20 cellular contexts compared by ENCODE assay signal in the genomic region with DNA sequence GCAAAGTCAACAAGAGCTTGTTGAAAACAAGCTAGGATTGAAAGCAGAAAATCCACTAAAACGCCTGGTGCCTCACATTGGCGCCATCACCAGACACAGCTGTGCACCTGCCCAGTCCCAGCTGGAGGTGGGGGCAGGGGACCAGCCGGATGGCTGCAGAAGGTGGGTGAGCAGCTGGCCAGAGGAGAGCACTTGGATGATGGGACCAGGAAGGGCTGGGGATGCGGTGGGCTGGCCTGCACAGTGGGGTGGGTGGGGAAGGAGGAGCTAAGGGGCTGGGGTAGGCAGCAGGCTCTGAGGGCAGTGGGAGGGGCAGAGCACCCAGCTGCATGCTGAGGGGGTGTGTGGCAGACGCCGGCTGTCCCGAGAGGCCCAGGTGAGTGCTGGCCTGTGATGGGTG. TPM values are rescaled to one million over a fixed set of nuclear protein-coding genes. Genes with fewer than 3 reads are reported as not detected.
"Had no signal": no experiment of that assay in that cellular context is flagged by ENCODE, and none has a peak within 500 bp of the region (broad histone marks: within the 10 kb centered on the region; RNA-seq: fewer than 3 reads in every experiment).

No MANE protein-coding gene starts in this region.

- H3K36me3 ChIP-seq: breast epithelium, transverse colon had no signal

- H3K27ac ChIP-seq: breast epithelium, sigmoid colon, transverse colon had no signal

- H3K27me3 Mint-ChIP-seq: activated CD4-positive, alpha-beta memory T cell treated with anti-CD3 and anti-CD28 coated beads, Interleukin-2, amount 10 ng/mL, durations not matched to agents 7 days and 5 days; activated naive CD8-positive, alpha-beta T cell treated with anti-CD3 and anti-CD28 coated beads, Interleukin-2, amount 10 ng/mL, durations not matched to agents 7 days and 5 days had no signal

- H3K27ac Mint-ChIP-seq: activated CD4-positive, alpha-beta memory T cell treated with anti-CD3 and anti-CD28 coated beads, Interleukin-2, amount 10 ng/mL, durations not matched to agents 7 days and 5 days; activated naive CD8-positive, alpha-beta T cell treated with anti-CD3 and anti-CD28 coated beads, Interleukin-2, amount 10 ng/mL, durations not matched to agents 7 days and 5 days; nephron progenitor cell had no signal

- H3K27me3 ChIP-seq: breast epithelium, sigmoid colon, transverse colon had no signal

- DNase-seq: activated CD4-positive, alpha-beta memory T cell treated with anti-CD3 and anti-CD28 coated beads, Interleukin-2, amount 10 ng/mL, durations not matched to agents 7 days and 5 days; activated naive CD8-positive, alpha-beta T cell treated with anti-CD3 and anti-CD28 coated beads, Interleukin-2, amount 10 ng/mL, durations not matched to agents 7 days and 5 days; activated T-cell treated with anti-CD3 and anti-CD28 coated beads, Interleukin-2, amount 50 U/mL, for 48 hours; anterior cingulate cortex; hippocampal formation; kidney glomerular epithelial cell; mesendoderm; nephron progenitor cell; sigmoid colon; stimulated activated CD4-positive, alpha-beta T cell treated with anti-CD3 and anti-CD28 coated beads, Interleukin-2, amount 100 ng/mL, for 24 hours; stimulated activated naive CD4-positive, alpha-beta T cell; substantia nigra; transverse colon had no signal

- H3K9me3 ChIP-seq: breast epithelium, sigmoid colon, transverse colon had no signal

- H3K9me3 Mint-ChIP-seq: activated CD4-positive, alpha-beta memory T cell treated with anti-CD3 and anti-CD28 coated beads, Interleukin-2, amount 10 ng/mL, durations not matched to agents 7 days and 5 days; nephron progenitor cell had no signal

- H3K4me1 ChIP-seq: breast epithelium, transverse colon had no signal

- H3K4me3 Mint-ChIP-seq: activated CD4-positive, alpha-beta memory T cell treated with anti-CD3 and anti-CD28 coated beads, Interleukin-2, amount 10 ng/mL, durations not matched to agents 7 days and 5 days; activated naive CD8-positive, alpha-beta T cell treated with anti-CD3 and anti-CD28 coated beads, Interleukin-2, amount 10 ng/mL, durations not matched to agents 7 days and 5 days; nephron progenitor cell had no signal

- H3K4me3 ChIP-seq: breast epithelium, sigmoid colon, transverse colon had no signal

RNA-seq across cellular contexts. Expression of a gene that starts 27.3 kb away (rescaled TPM):
- total RNA-seq: activated CD4-positive, alpha-beta memory T cell treated with anti-CD3 and anti-CD28 coated beads, Interleukin-2, amount 10 ng/mL, durations not matched to agents 7 days and 5 days; activated naive CD8-positive, alpha-beta T cell treated with anti-CD3 and anti-CD28 coated beads, Interleukin-2, amount 10 ng/mL, durations not matched to agents 7 days and 5 days; chondrocyte; dermis microvascular lymphatic vessel endothelial cell; glomerular endothelial cell; osteoblast; pulmonary artery endothelial cell; sigmoid colon had no signal
- polyA plus RNA-seq: liver had no signal
